In the genomic region with DNA sequence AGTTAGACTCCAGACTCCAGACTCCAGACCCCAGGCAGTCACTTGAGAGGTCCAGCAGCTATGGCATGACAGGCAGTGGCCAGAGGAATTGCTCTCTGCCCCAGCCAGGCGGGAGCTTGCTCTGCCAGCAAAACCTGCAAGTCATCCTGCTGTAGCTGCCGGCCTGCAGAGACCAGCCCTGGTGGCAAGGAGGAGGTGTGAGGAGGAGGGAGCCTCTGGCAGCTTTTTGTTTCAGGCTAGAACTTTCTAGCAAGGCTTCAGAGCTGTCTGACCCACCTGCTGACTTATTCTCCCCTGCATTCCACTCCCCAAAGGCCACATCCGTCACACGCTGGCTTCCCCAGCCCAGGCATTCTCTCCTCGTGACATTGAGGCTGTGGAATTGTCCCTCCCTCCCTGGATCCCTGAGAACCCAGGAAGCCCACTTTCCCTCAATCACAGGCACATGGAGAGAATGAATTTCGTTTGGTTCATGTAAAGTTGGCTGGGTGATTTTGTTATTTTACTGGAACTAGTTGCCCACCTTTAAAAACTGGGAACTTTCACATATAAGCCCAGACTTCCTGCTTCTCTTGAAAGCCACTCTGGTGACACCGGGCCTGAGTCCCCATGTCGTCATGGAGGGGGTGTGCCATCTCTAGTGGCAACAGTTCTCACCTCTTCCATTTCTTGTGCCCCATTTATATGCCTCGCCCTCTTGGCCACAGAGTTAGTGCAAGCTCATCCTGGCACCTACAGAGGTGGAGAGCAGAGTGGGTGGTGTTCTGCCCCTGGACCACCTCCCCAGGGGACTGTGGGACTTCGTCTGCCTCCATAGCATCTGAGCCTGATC, we compare ENCODE assay signal across 8 cellular contexts.
DNase-seq lines count a peak whose midpoint lies in the region; TF ChIP-seq lines count a peak whose summit lies in the region.

No MANE protein-coding gene starts in this region.

- no peak for TF ChIP-seq POLR2A in esophagus muscularis mucosa (IDR thresholded peaks at IDR 0.05; ENCODE audit: low read depth)

- DNase-seq in GF-D8 (lab: John Stamatoyannopoulos, UW) (peak; percentile 18), RPMI7951 (ENCODE audit: low read depth) (peak; percentile 18), esophagus muscularis mucosa (ENCODE audit: extremely low spot score) (no peak), activated T-cell treated with anti-CD3 and anti-CD28 coated beads for 4 hours (no peak), NCI-H1930 (lab: John Stamatoyannopoulos, UW) (no peak), Kasumi-1 (lab: John Stamatoyannopoulos, UW) (no peak), NCI-H524 (lab: John Stamatoyannopoulos, UW) (no peak)

- H3K27me3 ChIP-seq in esophagus muscularis mucosa: no peaks in the 10 kb centered on the region
- H3K27me3 ChIP-seq in parathyroid adenoma (ENCODE audit: control insufficient read depth, insufficient read depth, low read length): no peaks in the 10 kb centered on the region

- H3K4me2 ChIP-seq in parathyroid adenoma (ENCODE audit: low read length): no peak overlapping the region

- no peaks in the 10 kb centered on the region for H3K79me2 ChIP-seq in parathyroid adenoma

- no peaks in the 10 kb centered on the region for H3K9me3 ChIP-seq in esophagus muscularis mucosa
- H3K9me3 ChIP-seq in parathyroid adenoma (ENCODE audit: control insufficient read depth, low read length): no peaks in the 10 kb centered on the region

- H3K36me3 ChIP-seq in esophagus muscularis mucosa: no peaks in the 10 kb centered on the region
- no peaks in the 10 kb centered on the region for H3K36me3 ChIP-seq in parathyroid adenoma (ENCODE audit: control insufficient read depth, insufficient read depth, low read length)

- TF ChIP-seq CTCF in esophagus muscularis mucosa (IDR thresholded peaks at IDR 0.05) (no peak), parathyroid adenoma (IDR thresholded peaks at IDR 0.05) (no peak)

- 68% methylated on average over 8 of the region's 10 CpGs for WGBS in esophagus muscularis mucosa

- H3K27ac ChIP-seq in esophagus muscularis mucosa (replicated peaks in 1 of 4): peak overlapping the region; percentile 35 to 75 (median 54)
- no peak overlapping the region for H3K27ac ChIP-seq in parathyroid adenoma

- no peak overlapping the region for H3K4me3 ChIP-seq in esophagus muscularis mucosa
- H3K4me3 ChIP-seq in parathyroid adenoma (ENCODE audit: low read depth, low read length): no peak overlapping the region

- no peak for TF ChIP-seq EP300 in esophagus muscularis mucosa (IDR thresholded peaks at IDR 0.05)

- peak overlapping the region; percentile 50 for H2AFZ ChIP-seq in parathyroid adenoma

- H3K9ac ChIP-seq in parathyroid adenoma: no peak overlapping the region

- intact Hi-C loops in esophagus muscularis mucosa (cut with DNase I): no loop called here

- H3K4me1 ChIP-seq in esophagus muscularis mucosa: peaks cover 36 to 51% (median 47%) of the 10 kb centered on the region in 4 donors
- peaks cover 16% of the 10 kb centered on the region for H3K4me1 ChIP-seq in parathyroid adenoma

Comparison
In these comparisons a context has a peak if more than half of its experiments do, and no peak if none do; other contexts are left out.
1. DNase-seq: peak in GF-D8 (single experiment) and RPMI7951 (single experiment); none in esophagus muscularis mucosa (single experiment), activated T-cell treated with anti-CD3 and anti-CD28 coated beads for 4 hours (single experiment), NCI-H1930 (0 of 2), Kasumi-1 (0 of 2) and NCI-H524 (0 of 2).